Comparison of ENCODE assay signal across 20 cellular contexts in the genomic region with DNA sequence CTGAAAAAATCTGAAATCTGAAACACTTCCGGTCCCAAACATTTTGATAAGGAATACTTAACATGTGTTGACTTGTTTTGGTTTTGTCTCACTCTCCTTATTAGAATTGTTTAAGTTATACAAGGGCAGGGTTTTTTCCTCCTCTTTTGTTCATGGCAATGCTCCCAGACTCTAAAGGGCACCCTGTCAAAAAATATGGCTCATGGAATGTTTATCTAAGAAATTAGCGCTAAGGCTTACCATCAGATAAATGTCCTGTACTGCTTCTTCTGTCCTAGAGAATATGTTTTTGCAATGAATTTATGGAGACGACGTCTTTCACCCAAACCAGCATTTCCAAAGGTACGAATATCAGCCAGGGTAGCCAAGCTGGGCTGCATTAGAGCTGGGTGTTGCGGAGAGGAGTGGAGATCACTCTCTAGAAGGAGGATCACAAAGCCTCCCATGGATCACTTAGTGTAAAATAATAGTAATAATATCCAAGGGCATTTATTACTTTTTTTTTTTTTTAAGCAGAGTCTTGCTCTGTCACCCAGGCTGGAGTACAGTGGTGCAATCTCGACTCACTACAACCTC. TPM values are rescaled to one million over a fixed set of nuclear protein-coding genes. Genes with fewer than 3 reads are reported as not detected.
DNase-seq lines count a peak whose midpoint lies in the region; ATAC-seq and TF ChIP-seq lines count a peak whose summit lies in the region.
"Had no signal": no experiment of that assay in that cellular context is flagged by ENCODE, and none has a peak within 500 bp of the region (broad histone marks: within the 10 kb centered on the region; RNA-seq: fewer than 3 reads in every experiment).

No MANE protein-coding gene starts in this region.

- H3K36me3 ChIP-seq in SK-N-SH (replicated peaks in 1 of 2; ENCODE audit: control insufficient read depth in 1 of 2, insufficient read depth in 2 of 2, low read length in 1 of 2) (no peaks in the 10 kb centered on the region), adipocyte (ENCODE audit: control insufficient read depth, insufficient read depth, low read length, severe bottlenecking) (no peaks in the 10 kb centered on the region), parathyroid adenoma (ENCODE audit: control insufficient read depth, insufficient read depth, low read length) (no peaks in the 10 kb centered on the region)

- no peaks in the 10 kb centered on the region for H3K9me2 ChIP-seq in SK-N-SH

- H3K27me3 ChIP-seq in SK-N-SH (ENCODE audit: insufficient read depth) (peaks cover 5% of the 10 kb centered on the region; the same call in 1 of the 2 replicates), adipocyte (replicated peaks; ENCODE audit: control insufficient read depth, insufficient read depth, low read length) (peaks cover 6% of the 10 kb centered on the region), parathyroid adenoma (ENCODE audit: control insufficient read depth, insufficient read depth, low read length) (no peaks in the 10 kb centered on the region)

- no peaks in the 10 kb centered on the region for H4K20me1 ChIP-seq in SK-N-SH (ENCODE audit: insufficient read depth)

- H3K4me3 ChIP-seq in SK-N-SH (ENCODE audit: low read depth in 2 of 2, low read length in 1 of 2) (no peak overlapping the region), adipocyte (ENCODE audit: low read length) (no peak overlapping the region), parathyroid adenoma (ENCODE audit: low read depth, low read length) (no peak overlapping the region)
- H3K4me3 ChIP-seq: A549, GM12878 had no signal

- H3K79me2 ChIP-seq in SK-N-SH (ENCODE audit: insufficient read depth), result no peaks in the 10 kb centered on the region
- no peaks in the 10 kb centered on the region for H3K79me2 ChIP-seq in parathyroid adenoma

- peak; percentile 53; the same call in 2 of the 3 replicates for ATAC-seq in SK-N-SH treated with all-trans-retinoic acid at 6 μM for 48 hours
- ATAC-seq: GM12878 had no signal

- CTCF ChIA-PET in SK-N-SH (lab: Yijun Ruan, JAX), result interaction anchor here (1.2 to 2.7 kb wide), 2 partner anchors 31 to 293 kb away, joined by 4 to 7 read pairs; no protein-coding TSS in a partner anchor

- H3F3A ChIP-seq in SK-N-SH (replicated peaks; ENCODE audit: insufficient read depth), result no peaks in the 10 kb centered on the region

- DNase-seq in SK-N-SH (no peak), adipocyte (ENCODE audit: low read depth) (peak; percentile 58), fibroblast of peridontal ligament (ENCODE audit: extremely low read depth) (peak; percentile 15), DMS79 (lab: John Stamatoyannopoulos, UW) (no peak), DMS 273 (lab: John Stamatoyannopoulos, UW; ENCODE audit: unreplicated experiment) (no peak)
- no peak for DNase-seq in activated CD4-positive, alpha-beta T cell treated with anti-CD3 and anti-CD28 coated beads, Interleukin-2, amount 50 U/mL, for 48 hours
- DNase-seq: AML-193; Caco-2; CD4-positive, alpha-beta T cell; DMS153; DMS79 treated with DMSO at 0.1 percent for 48 hours; GF-D8; H9 had no signal

- no peak for TF ChIP-seq RAD21 in SK-N-SH (IDR thresholded peaks at IDR 0.05; ENCODE audit: low read length)

- H3K27ac ChIP-seq in SK-N-SH (ENCODE audit: low read depth in 2 of 2, low read length in 1 of 2) (no peak overlapping the region), parathyroid adenoma (peak overlapping the region; percentile 62)
- H3K27ac ChIP-seq: 22Rv1, A549, C4-2B had no signal

- H3K9me3 ChIP-seq in SK-N-SH (no peaks in the 10 kb centered on the region), adipocyte (ENCODE audit: control insufficient read depth, low read length) (peaks cover 10% of the 10 kb centered on the region), parathyroid adenoma (ENCODE audit: control insufficient read depth, low read length) (no peaks in the 10 kb centered on the region)

- POLR2A ChIA-PET in SK-N-SH (lab: Yijun Ruan, JAX), result no interaction called here

- H2AFZ ChIP-seq in SK-N-SH (ENCODE audit: low read depth), result no peak overlapping the region
- H2AFZ ChIP-seq in parathyroid adenoma, result peak overlapping the region; percentile 63

- H3K4me1 ChIP-seq in SK-N-SH (ENCODE audit: control insufficient read depth in 1 of 2, insufficient read depth in 2 of 2, low read depth in 1 of 2, low read length in 1 of 2) (peaks cover 0 to 7% of the 10 kb centered on the region in 2 experiments; a peak in 2 of 4 replicates), adipocyte (ENCODE audit: control insufficient read depth, insufficient read depth, low read length) (no peaks in the 10 kb centered on the region), parathyroid adenoma (peaks cover 36% of the 10 kb centered on the region)
- H3K4me1 ChIP-seq: A549, Caco-2 had no signal

- H3K4me2 ChIP-seq in SK-N-SH (no peak overlapping the region; the same call in 1 of the 2 replicates), parathyroid adenoma (ENCODE audit: low read length) (no peak overlapping the region)
- H3K4me2 ChIP-seq: A549 had no signal

- H3K9ac ChIP-seq in SK-N-SH (no peak overlapping the region), adipocyte (ENCODE audit: low read length) (no peak overlapping the region), parathyroid adenoma (no peak overlapping the region)

- no peak for TF ChIP-seq CTCF in SK-N-SH (IDR thresholded peaks at IDR 0.05)
- TF ChIP-seq CTCF in parathyroid adenoma (IDR thresholded peaks at IDR 0.05), result no peak

- 43% methylated on average over 7 of the region's 7 CpGs for WGBS in SK-N-SH (ENCODE audit: low lambda C conversion rate)

- no peak for TF ChIP-seq EP300 in SK-N-SH (IDR thresholded peaks at IDR 0.05; ENCODE audit: borderline replicate concordance in 1 of 2, low read depth in 1 of 2, low read length in 1 of 2)

TF ChIP-seq in SK-N-SH treated with all-trans-retinoic acid at 6 μM for 48 hours, 23 proteins besides CTCF, POLR2A, EP300 and RAD21:
- TF ChIP-seq ZFP3 (CRISPR knock-in tag; IDR thresholded peaks at IDR 0.05), result peak; percentile 99
- peak; percentile 74 for TF ChIP-seq ISL1 (CRISPR knock-in tag; IDR thresholded peaks at IDR 0.05)
- TF ChIP-seq ZNF565 (CRISPR knock-in tag; conservative IDR thresholded peaks at IDR 0.05; ENCODE audit: low read depth), result no peak
- TF ChIP-seq, protein P1, sequence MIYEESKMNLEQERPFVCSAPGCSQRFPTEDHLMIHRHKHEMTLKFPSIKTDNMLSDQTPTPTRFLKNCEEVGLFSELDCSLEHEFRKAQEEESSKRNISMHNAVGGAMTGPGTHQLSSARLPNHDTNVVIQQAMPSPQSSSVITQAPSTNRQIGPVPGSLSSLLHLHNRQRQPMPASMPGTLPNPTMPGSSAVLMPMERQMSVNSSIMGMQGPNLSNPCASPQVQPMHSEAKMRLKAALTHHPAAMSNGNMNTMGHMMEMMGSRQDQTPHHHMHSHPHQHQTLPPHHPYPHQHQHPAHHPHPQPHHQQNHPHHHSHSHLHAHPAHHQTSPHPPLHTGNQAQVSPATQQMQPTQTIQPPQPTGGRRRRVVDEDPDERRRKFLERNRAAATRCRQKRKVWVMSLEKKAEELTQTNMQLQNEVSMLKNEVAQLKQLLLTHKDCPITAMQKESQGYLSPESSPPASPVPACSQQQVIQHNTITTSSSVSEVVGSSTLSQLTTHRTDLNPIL (CRISPR knock-in tag; IDR thresholded peaks at IDR 0.05; ENCODE audit: low read depth), result 0 out of 2 replicates have a peak, but pooled peaks have one; percentile 26
- TF ChIP-seq ZC3H10 (CRISPR knock-in tag; IDR thresholded peaks at IDR 0.05), result no peak
- peak; percentile 26; the same call in 1 of the 2 replicates for TF ChIP-seq ZNF8 (CRISPR knock-in tag; IDR thresholded peaks at IDR 0.05)

TF ChIP-seq in SK-N-SH, 30 proteins besides CTCF, POLR2A, EP300 and RAD21:
- TF ChIP-seq NFIC (IDR thresholded peaks at IDR 0.05; ENCODE audit: borderline replicate concordance), result no peak
- TF ChIP-seq TCF12 (IDR thresholded peaks at IDR 0.05), result no peak
- TF ChIP-seq, protein P2, sequence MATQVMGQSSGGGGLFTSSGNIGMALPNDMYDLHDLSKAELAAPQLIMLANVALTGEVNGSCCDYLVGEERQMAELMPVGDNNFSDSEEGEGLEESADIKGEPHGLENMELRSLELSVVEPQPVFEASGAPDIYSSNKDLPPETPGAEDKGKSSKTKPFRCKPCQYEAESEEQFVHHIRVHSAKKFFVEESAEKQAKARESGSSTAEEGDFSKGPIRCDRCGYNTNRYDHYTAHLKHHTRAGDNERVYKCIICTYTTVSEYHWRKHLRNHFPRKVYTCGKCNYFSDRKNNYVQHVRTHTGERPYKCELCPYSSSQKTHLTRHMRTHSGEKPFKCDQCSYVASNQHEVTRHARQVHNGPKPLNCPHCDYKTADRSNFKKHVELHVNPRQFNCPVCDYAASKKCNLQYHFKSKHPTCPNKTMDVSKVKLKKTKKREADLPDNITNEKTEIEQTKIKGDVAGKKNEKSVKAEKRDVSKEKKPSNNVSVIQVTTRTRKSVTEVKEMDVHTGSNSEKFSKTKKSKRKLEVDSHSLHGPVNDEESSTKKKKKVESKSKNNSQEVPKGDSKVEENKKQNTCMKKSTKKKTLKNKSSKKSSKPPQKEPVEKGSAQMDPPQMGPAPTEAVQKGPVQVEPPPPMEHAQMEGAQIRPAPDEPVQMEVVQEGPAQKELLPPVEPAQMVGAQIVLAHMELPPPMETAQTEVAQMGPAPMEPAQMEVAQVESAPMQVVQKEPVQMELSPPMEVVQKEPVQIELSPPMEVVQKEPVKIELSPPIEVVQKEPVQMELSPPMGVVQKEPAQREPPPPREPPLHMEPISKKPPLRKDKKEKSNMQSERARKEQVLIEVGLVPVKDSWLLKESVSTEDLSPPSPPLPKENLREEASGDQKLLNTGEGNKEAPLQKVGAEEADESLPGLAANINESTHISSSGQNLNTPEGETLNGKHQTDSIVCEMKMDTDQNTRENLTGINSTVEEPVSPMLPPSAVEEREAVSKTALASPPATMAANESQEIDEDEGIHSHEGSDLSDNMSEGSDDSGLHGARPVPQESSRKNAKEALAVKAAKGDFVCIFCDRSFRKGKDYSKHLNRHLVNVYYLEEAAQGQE (IDR thresholded peaks at IDR 0.05; ENCODE audit: low read depth, low read length), result no peak
- no peak for TF ChIP-seq EZH2phosphoT487 (IDR thresholded peaks at IDR 0.05; ENCODE audit: borderline replicate concordance, low read depth)

RNA-seq across cellular contexts. Expression of a gene that starts 46.8 kb away (rescaled TPM):
- polyA plus RNA-seq in SK-N-SH (2012; rRNA removed), result 43.8 and 46.7 TPM in 2 replicates
- polyA plus RNA-seq in SK-N-SH (2012; cell fraction: cytosol; rRNA removed), result 47.6 and 51.8 TPM in 2 replicates
- 9.3 and 23.7 TPM in 2 replicates for polyA plus RNA-seq in SK-N-SH (2012; cell fraction: nucleus; rRNA removed)

RNA-seq across cellular contexts. Expression of a gene that starts 57.3 kb away (rescaled TPM):
- not detected in 2 replicates for polyA plus RNA-seq in SK-N-SH (2012; rRNA removed)
- not detected in 2 replicates for polyA plus RNA-seq in SK-N-SH (2012; cell fraction: cytosol; rRNA removed)
- not detected in 2 replicates for polyA plus RNA-seq in SK-N-SH (2012; cell fraction: nucleus; rRNA removed)
- polyA plus RNA-seq: BJ had no signal

Comparison
In these comparisons a context has a peak if more than half of its experiments do, and no peak if none do; other contexts are left out.
1. DNase-seq: peak in adipocyte (single experiment) and fibroblast of peridontal ligament (single experiment); none in SK-N-SH (single experiment), DMS79 (single experiment), activated CD4-positive, alpha-beta T cell treated with anti-CD3 and anti-CD28 coated beads, Interleukin-2, amount 50 U/mL, for 48 hours (0 of 2) and DMS 273 (single experiment).